In the genomic region with DNA sequence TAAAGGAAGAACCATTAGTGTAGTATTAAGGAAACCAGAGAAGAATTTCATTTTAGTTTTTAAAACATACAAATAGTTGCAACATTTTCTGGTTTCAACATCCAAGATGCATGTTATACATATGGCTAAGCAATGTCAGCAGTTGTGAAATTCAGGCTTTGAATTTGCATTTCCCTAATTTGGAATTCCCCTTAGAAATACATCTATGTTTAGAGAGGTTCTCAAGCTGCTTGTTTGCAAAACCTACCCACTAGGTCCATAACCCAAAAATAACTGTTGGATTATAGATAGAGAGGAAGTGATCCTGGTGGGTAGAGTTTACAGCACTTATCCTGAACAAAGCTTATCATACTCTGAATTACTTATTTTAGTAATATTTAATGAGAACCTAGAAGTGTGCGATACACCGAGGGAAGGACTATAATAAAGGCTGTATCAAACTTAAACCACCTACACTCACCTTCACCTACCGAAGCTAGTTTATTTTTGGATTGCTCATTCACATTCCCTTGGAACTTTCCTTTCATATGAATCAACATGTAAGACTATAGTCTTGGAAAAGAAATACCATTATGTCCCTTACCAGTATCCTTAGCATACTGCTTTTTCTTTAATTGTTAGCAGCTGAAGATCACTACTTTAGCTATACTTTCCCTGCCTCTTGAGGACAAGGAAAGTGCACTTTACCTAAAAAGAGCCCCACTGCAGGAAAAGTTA, we compare ENCODE assay signal across 13 cellular contexts.
A peak's percentile ranks its signal among the peaks of the same experiment; 100 is the strongest.
DNase-seq lines count a peak whose midpoint lies in the region; ATAC-seq and TF ChIP-seq lines count a peak whose summit lies in the region.
"Had no signal": no experiment of that assay in that cellular context is flagged by ENCODE, and none has a peak within 500 bp of the region (broad histone marks: within the 10 kb centered on the region; RNA-seq: fewer than 3 reads in every experiment).

No MANE protein-coding gene starts in this region.

- ATAC-seq in mucosa of descending colon (peak; percentile 17), GM21825 (IDR thresholded peaks at IDR 0.05; ENCODE audit: unreplicated experiment) (no peak)
- ATAC-seq: Right ventricle myocardium inferior had no signal

- H3K4me3 ChIP-seq in GM06990 (replicated peaks; ENCODE audit: low read depth, low read length) (no peak overlapping the region), HEK293 (ENCODE audit: low read depth, low read length) (no peak overlapping the region), mucosa of descending colon (no peak overlapping the region)
- H3K4me3 ChIP-seq: esophagus squamous epithelium, ovary had no signal

- POLR2A ChIA-PET in HEK293 (lab: Yijun Ruan, JAX), result no interaction called here

- H3K9me3 ChIP-seq in HEK293 (ENCODE audit: control insufficient read depth, insufficient read depth, low read depth, low read length), result no peaks in the 10 kb centered on the region
- no peaks in the 10 kb centered on the region for H3K9me3 ChIP-seq in mucosa of descending colon
- H3K9me3 ChIP-seq: esophagus squamous epithelium, ovary had no signal

- no peak overlapping the region for H3K27ac ChIP-seq in HEK293 (ENCODE audit: extremely low read depth, low read depth, low read length)
- H3K27ac ChIP-seq: esophagus squamous epithelium, ovary had no signal

- no peaks in the 10 kb centered on the region for H3K27me3 ChIP-seq in GM06990 (replicated peaks; ENCODE audit: control insufficient read depth, insufficient read depth, low read length)
- H3K27me3 ChIP-seq: esophagus squamous epithelium, ovary had no signal

- TF ChIP-seq CTCF in GM06990 (IDR thresholded peaks at IDR 0.05; ENCODE audit: insufficient read depth, low read length, poor library complexity, severe bottlenecking), result no peak
- TF ChIP-seq CTCF in HEK293 (tag by site-specific recombination; IDR thresholded peaks at IDR 0.05), result no peak
- no peak for TF ChIP-seq CTCF in mucosa of descending colon (IDR thresholded peaks at IDR 0.05)

- peak; percentile 19 for DNase-seq in GM06990 (ENCODE audit: extremely low read depth, insufficient read length)
- peak; percentile 92 for DNase-seq in SIG-M5 treated with dmso at 0.1 percent for 504 hours (lab: John Stamatoyannopoulos, UW; ENCODE audit: unreplicated experiment)
- DNase-seq in mucosa of descending colon, result no peak
- DNase-seq in NCI-H146 treated with DMSO at 0.1 percent for 48 hours (lab: John Stamatoyannopoulos, UW; ENCODE audit: unreplicated experiment), result no peak
- no peak for DNase-seq in NCI-H226
- DNase-seq in hypothalamus (lab: John Stamatoyannopoulos, UW), result no peak
- DNase-seq: esophagus squamous epithelium, NCI-H446, ovary, substantia nigra had no signal

- intact Hi-C loops in mucosa of descending colon (cut with DNase I, micrococcal nuclease), result loop anchor here in 1 of 2 donors (10.0 kb wide), 1 partner anchor 69 kb away; no protein-coding TSS in a partner anchor

- H3K4me1 ChIP-seq in HEK293 (ENCODE audit: control insufficient read depth, insufficient read depth, low read length) (peaks cover 3% of the 10 kb centered on the region), mucosa of descending colon (ENCODE audit: low read depth) (peaks cover 2% of the 10 kb centered on the region)

- H3K36me3 ChIP-seq in GM06990 (ENCODE audit: control insufficient read depth, insufficient read depth, low read length) (peaks cover 7% of the 10 kb centered on the region), HEK293 (ENCODE audit: control insufficient read depth in 2 of 2, insufficient read depth in 1 of 2, low read length in 2 of 2) (peaks cover 0 to 43% of the 10 kb centered on the region in 2 experiments), mucosa of descending colon (ENCODE audit: low read depth) (no peaks in the 10 kb centered on the region)
- H3K36me3 ChIP-seq: ovary had no signal

- CTCF ChIA-PET in HEK293 (lab: Yijun Ruan, JAX), result interaction anchor here (1.0 kb wide), 1 partner anchor 73 kb away, joined by 5 read pairs; no protein-coding TSS in a partner anchor

TF ChIP-seq in HEK293, 187 proteins besides CTCF, POLR2A, EP300 and RAD21:
- TF ChIP-seq ZNF426 (tag by site-specific recombination; IDR thresholded peaks at IDR 0.05), result no peak
- TF ChIP-seq PRDM1 (tag by site-specific recombination; IDR thresholded peaks at IDR 0.05), result peak; percentile 46; the same call in 1 of the 2 replicates
- TF ChIP-seq, protein P1, sequence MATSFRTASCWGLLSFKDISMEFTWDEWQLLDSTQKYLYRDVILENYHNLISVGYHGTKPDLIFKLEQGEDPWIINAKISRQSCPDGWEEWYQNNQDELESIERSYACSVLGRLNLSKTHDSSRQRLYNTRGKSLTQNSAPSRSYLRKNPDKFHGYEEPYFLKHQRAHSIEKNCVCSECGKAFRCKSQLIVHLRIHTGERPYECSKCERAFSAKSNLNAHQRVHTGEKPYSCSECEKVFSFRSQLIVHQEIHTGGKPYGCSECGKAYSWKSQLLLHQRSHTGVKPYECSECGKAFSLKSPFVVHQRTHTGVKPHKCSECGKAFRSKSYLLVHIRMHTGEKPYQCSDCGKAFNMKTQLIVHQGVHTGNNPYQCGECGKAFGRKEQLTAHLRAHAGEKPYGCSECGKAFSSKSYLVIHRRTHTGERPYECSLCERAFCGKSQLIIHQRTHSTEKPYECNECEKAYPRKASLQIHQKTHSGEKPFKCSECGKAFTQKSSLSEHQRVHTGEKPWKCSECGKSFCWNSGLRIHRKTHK (tag by site-specific recombination; IDR thresholded peaks at IDR 0.05), result no peak
- TF ChIP-seq, protein P2, sequence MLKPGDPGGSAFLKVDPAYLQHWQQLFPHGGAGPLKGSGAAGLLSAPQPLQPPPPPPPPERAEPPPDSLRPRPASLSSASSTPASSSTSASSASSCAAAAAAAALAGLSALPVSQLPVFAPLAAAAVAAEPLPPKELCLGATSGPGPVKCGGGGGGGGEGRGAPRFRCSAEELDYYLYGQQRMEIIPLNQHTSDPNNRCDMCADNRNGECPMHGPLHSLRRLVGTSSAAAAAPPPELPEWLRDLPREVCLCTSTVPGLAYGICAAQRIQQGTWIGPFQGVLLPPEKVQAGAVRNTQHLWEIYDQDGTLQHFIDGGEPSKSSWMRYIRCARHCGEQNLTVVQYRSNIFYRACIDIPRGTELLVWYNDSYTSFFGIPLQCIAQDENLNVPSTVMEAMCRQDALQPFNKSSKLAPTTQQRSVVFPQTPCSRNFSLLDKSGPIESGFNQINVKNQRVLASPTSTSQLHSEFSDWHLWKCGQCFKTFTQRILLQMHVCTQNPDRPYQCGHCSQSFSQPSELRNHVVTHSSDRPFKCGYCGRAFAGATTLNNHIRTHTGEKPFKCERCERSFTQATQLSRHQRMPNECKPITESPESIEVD (tag by site-specific recombination; IDR thresholded peaks at IDR 0.05), result no peak
- no peak for TF ChIP-seq ZNF629 (tag by site-specific recombination; IDR thresholded peaks at IDR 0.05)
- TF ChIP-seq ZBTB8A (tag by site-specific recombination; IDR thresholded peaks at IDR 0.05), result no peak
- TF ChIP-seq KLF10 (tag by site-specific recombination; IDR thresholded peaks at IDR 0.05), result no peak
- TF ChIP-seq ZNF501 (tag by site-specific recombination; IDR thresholded peaks at IDR 0.05), result no peak
- no peak for TF ChIP-seq ZNF785 (tag by site-specific recombination; IDR thresholded peaks at IDR 0.05)

Comparison
In these comparisons a context has a peak if more than half of its experiments do, and no peak if none do; other contexts are left out.
1. DNase-seq: peak in GM06990 (single experiment) and SIG-M5 treated with dmso at 0.1 percent for 504 hours (single experiment); none in mucosa of descending colon (0 of 3), NCI-H146 treated with DMSO at 0.1 percent for 48 hours (single experiment), NCI-H226 (single experiment) and hypothalamus (0 of 51).